16 cellular contexts compared by ENCODE assay signal in genomic region chr1:73953611-73954010, GRCh38.
DNase-seq lines count a peak whose midpoint lies in the region; ATAC-seq lines count a peak whose summit lies in the region.
"Had no signal": no experiment of that assay in that cellular context is flagged by ENCODE, and none has a peak within 500 bp of the region (broad histone marks: within the 10 kb centered on the region; RNA-seq: fewer than 3 reads in every experiment).

No MANE protein-coding gene starts in this region.

- in situ Hi-C loops in G401 (cut with HindIII; ENCODE audit: low sequenced_read_pairs), result no loop called here

- DNase-seq in G401 (ENCODE audit: low spot score), result peak; percentile 93
- DNase-seq in UCSD-AML1 (lab: John Stamatoyannopoulos, UW; ENCODE audit: unreplicated experiment), result peak; percentile 1
- DNase-seq in cerebellar nuclear complex (lab: John Stamatoyannopoulos, UW), result peak; percentile 13 to 81
- no peak for DNase-seq in HuH-7.5 (ENCODE audit: low spot score)
- DNase-seq in NOMO-1 treated with dmso at 0.1 percent for 144 hours (lab: John Stamatoyannopoulos, UW; ENCODE audit: unreplicated experiment), result no peak
- DNase-seq: BE2C; Calu3; CD4-positive, alpha-beta T cell; CD8-positive, alpha-beta memory T cell; COR-L47; DMS53; DMS79 treated with DMSO at 0.1 percent for 48 hours; GM23248; H7; HCEC 1CT had no signal

- no peak for ATAC-seq in GM18858 (IDR thresholded peaks at IDR 0.05; ENCODE audit: unreplicated experiment)

Comparison
In these comparisons a context has a peak if more than half of its experiments do, and no peak if none do; other contexts are left out.
1. DNase-seq: peak in G401 (single experiment), UCSD-AML1 (single experiment) and cerebellar nuclear complex (2 of 2); none in HuH-7.5 (single experiment) and NOMO-1 treated with dmso at 0.1 percent for 144 hours (single experiment).